Comparison of ENCODE assay signal across 15 cellular contexts in genomic region chr3:18211116-18211515, GRCh38.
"Had no signal": no experiment of that assay in that cellular context is flagged by ENCODE, and none has a peak within 500 bp of the region (broad histone marks: within the 10 kb centered on the region; RNA-seq: fewer than 3 reads in every experiment).

No MANE protein-coding gene starts in this region.

- H3K27ac ChIP-seq: dorsolateral prefrontal cortex, heart right ventricle, neutrophil, right atrium auricular region, sigmoid colon had no signal

- H3K4me3 ChIP-seq: dorsolateral prefrontal cortex, heart right ventricle, right atrium auricular region, sigmoid colon had no signal

- H3K9me3 ChIP-seq: neutrophil, right atrium auricular region, sigmoid colon had no signal

- ATAC-seq: esophagus mucosa; heart right ventricle; naive thymus-derived CD8-positive, alpha-beta T cell had no signal

- H3K27me3 ChIP-seq: heart right ventricle, neutrophil, right atrium auricular region, sigmoid colon had no signal

- H3K36me3 ChIP-seq: heart right ventricle, neutrophil, right atrium auricular region, sigmoid colon had no signal

- H3K4me1 ChIP-seq: heart right ventricle, right atrium auricular region, sigmoid colon had no signal

- DNase-seq: cortex of kidney; dorsolateral prefrontal cortex; effector memory CD4-positive, alpha-beta T cell; heart right ventricle; hypothalamus; kidney glomerular epithelial cell; naive thymus-derived CD8-positive, alpha-beta T cell; sigmoid colon; small intestine; stimulated activated CD4-positive, alpha-beta T cell treated with anti-CD3 and anti-CD28 coated beads, Interleukin-12 subunit alpha, Interleukin-12 subunit beta, amount 100 ng/mL, for 4 hours; stimulated activated naive CD4-positive, alpha-beta T cell treated with Interleukin-2 at 50 U/mL for 16 hours; trophoblast cell had no signal
